8 cellular contexts compared by ENCODE assay signal in genomic region chr16:51982715-51983680, GRCh38.
DNase-seq lines count a peak whose midpoint lies in the region; ATAC-seq, FAIRE-seq and TF ChIP-seq lines count a peak whose summit lies in the region.

No MANE protein-coding gene starts in this region.

- H3K4me2 ChIP-seq in DND-41 (ENCODE audit: insufficient read depth, low read length) (no peak overlapping the region), HCT116 (ENCODE audit: low read length) (no peak overlapping the region)

- H3K27ac ChIP-seq in DND-41 (ENCODE audit: low read length) (no peak overlapping the region), HCT116 (ENCODE audit: low read depth, low read length) (no peak overlapping the region), prostate gland (no peak overlapping the region)

- H3K79me2 ChIP-seq in DND-41 (ENCODE audit: insufficient read depth, low read length) (no peaks in the 10 kb centered on the region), HCT116 (ENCODE audit: insufficient read depth, low read length) (no peaks in the 10 kb centered on the region)

- peak; percentile 49 for DNase-seq in DND-41
- peak; percentile 33 for DNase-seq in HCT116 (ENCODE audit: low read depth, low spot score)
- DNase-seq in NCI-H2029 (lab: John Stamatoyannopoulos, UW), result peak; percentile 51
- DNase-seq in foreskin melanocyte, result peak; percentile 28
- DNase-seq in prostate gland (ENCODE audit: low spot score), result peak; percentile 61

- peak; percentile 85 for TF ChIP-seq CTCF in DND-41 (IDR thresholded peaks at IDR 0.05; ENCODE audit: borderline replicate concordance, extremely low read depth, low read length, poor library complexity, severe bottlenecking)
- TF ChIP-seq CTCF in HCT116 (IDR thresholded peaks at IDR 0.05 in 2 of 3, conservative IDR thresholded peaks at IDR 0.05 in 1 of 3; ENCODE audit: borderline replicate concordance in 1 of 3, insufficient read depth in 1 of 3, low read depth in 2 of 3, low read length in 2 of 3), result peak; percentile 14 to 72 (median 52); a peak in 4 of 6 replicates
- TF ChIP-seq CTCF in prostate gland (IDR thresholded peaks at IDR 0.05), result peak; percentile 42 to 88 (median 81)

- FAIRE-seq in TTC549 (lab: Jason Lieb, UNC), result peak; percentile 92

- TF ChIP-seq RAD21 in HCT116 (IDR thresholded peaks at IDR 0.05; ENCODE audit: low read depth), result peak; percentile 58

- no TSS peak for BruUV-seq in HCT116 (replicated peaks; lab: Mats Ljungman, UMichigan)

- POLR2A ChIA-PET in HCT116 (lab: Charles Lee), result no interaction called here

- intact Hi-C loops in HCT116 (cut with micrococcal nuclease), result loop anchor here (10.0 kb wide), 1 partner anchor 1308 kb away; no protein-coding TSS in a partner anchor
- intact Hi-C loops in prostate gland (cut with DNase I), result loop anchor here (2.0 kb wide), 1 partner anchor 164 kb away; no protein-coding TSS in a partner anchor

- WGBS in prostate gland, result 37% methylated on average over 11 of the region's 11 CpGs

- TF ChIP-seq POLR2A in HCT116 (IDR thresholded peaks at IDR 0.05; ENCODE audit: borderline replicate concordance, extremely low read depth, insufficient read depth, insufficient read length) (no peak), prostate gland (IDR thresholded peaks at IDR 0.05) (no peak)

- H3K9ac ChIP-seq in DND-41 (ENCODE audit: low read depth, low read length) (no peak overlapping the region), HCT116 (ENCODE audit: low read length) (no peak overlapping the region)

- H3K9me2 ChIP-seq in HCT116 (ENCODE audit: insufficient read depth), result no peaks in the 10 kb centered on the region

- H3K4me1 ChIP-seq in DND-41 (ENCODE audit: insufficient read depth, low read length) (no peaks in the 10 kb centered on the region), HCT116 (ENCODE audit: control insufficient read depth in 1 of 2, insufficient read depth in 2 of 2, low read length in 2 of 2) (no peaks in the 10 kb centered on the region), prostate gland (replicated peaks) (no peaks in the 10 kb centered on the region)

- ATAC-seq in DND-41 (ENCODE audit: insufficient read depth, low read depth) (peak; percentile 62), HCT116 (no peak), GM21717 (IDR thresholded peaks at IDR 0.05; ENCODE audit: unreplicated experiment) (no peak), HG02981 (IDR thresholded peaks at IDR 0.05; ENCODE audit: unreplicated experiment) (no peak)

- H4K20me1 ChIP-seq in DND-41 (ENCODE audit: insufficient read depth, low read length) (no peaks in the 10 kb centered on the region), HCT116 (ENCODE audit: insufficient read depth) (no peaks in the 10 kb centered on the region)

- H3K27me3 ChIP-seq in DND-41 (ENCODE audit: insufficient read depth, low read length, poor library complexity), result no peaks in the 10 kb centered on the region
- H3K27me3 ChIP-seq in HCT116 (ENCODE audit: insufficient read depth, low read length), result no peaks in the 10 kb centered on the region
- no peaks in the 10 kb centered on the region for H3K27me3 ChIP-seq in prostate gland (replicated peaks; ENCODE audit: insufficient read depth)

- H3K9me3 ChIP-seq in DND-41 (ENCODE audit: insufficient read depth, low read length, severe bottlenecking), result no peaks in the 10 kb centered on the region
- peaks cover 0 to 30% of the 10 kb centered on the region in 2 experiments; a peak in 1 of 4 replicates for H3K9me3 ChIP-seq in HCT116 (ENCODE audit: control insufficient read depth in 1 of 2, insufficient read depth in 1 of 2, low read depth in 1 of 2, low read length in 2 of 2)
- no peaks in the 10 kb centered on the region for H3K9me3 ChIP-seq in prostate gland

- H2AFZ ChIP-seq in DND-41 (ENCODE audit: low read depth, low read length), result no peak overlapping the region
- no peak overlapping the region for H2AFZ ChIP-seq in HCT116 (ENCODE audit: low read depth, low read length, poor library complexity, severe bottlenecking)

- H3K4me3 ChIP-seq in DND-41 (ENCODE audit: low read depth in 1 of 2, low read length in 2 of 2) (no peak overlapping the region), HCT116 (replicated peaks in 1 of 2; ENCODE audit: low read depth in 1 of 2, low read length in 2 of 2) (no peak overlapping the region), prostate gland (no peak overlapping the region)

- CTCF ChIA-PET in HCT116 (lab: Charles Lee), result interaction anchor here (1.2 kb wide), 1 partner anchor 1177 kb away, joined by 3 read pairs; no protein-coding TSS in a partner anchor

- H3K36me3 ChIP-seq in DND-41 (ENCODE audit: insufficient read depth, low read length) (no peaks in the 10 kb centered on the region), HCT116 (ENCODE audit: control insufficient read depth in 1 of 2, insufficient read depth in 2 of 2, low read length in 2 of 2) (no peaks in the 10 kb centered on the region), prostate gland (no peaks in the 10 kb centered on the region)

- RAD21 ChIA-PET in HCT116 (lab: Charles Lee; ENCODE audit: low non-redundant PET in 1 of 2, low total read pairs in 2 of 2, uncharacterized antibody in 2 of 2, unreplicated experiment in 2 of 2), result no interaction called here

TF ChIP-seq in HCT116, 20 proteins besides CTCF, POLR2A, EP300 and RAD21:
- TF ChIP-seq SP1 (IDR thresholded peaks at IDR 0.05; ENCODE audit: low read depth) (no peak), EZH2phosphoT487 (IDR thresholded peaks at IDR 0.05; ENCODE audit: borderline replicate concordance) (no peak), CEBPB (IDR thresholded peaks at IDR 0.05; ENCODE audit: low read depth) (no peak), EGR1 (IDR thresholded peaks at IDR 0.05; ENCODE audit: low read depth) (no peak), MAX (IDR thresholded peaks at IDR 0.05) (no peak), POLR2AphosphoS5 (IDR thresholded peaks at IDR 0.05; ENCODE audit: low read depth, low read length) (no peak), FOSL1 (IDR thresholded peaks at IDR 0.05; ENCODE audit: low read depth) (no peak), ZFX (IDR thresholded peaks at IDR 0.05) (no peak), REST (IDR thresholded peaks at IDR 0.05; ENCODE audit: low read depth) (no peak), TCF7L2 (IDR thresholded peaks at IDR 0.05; ENCODE audit: borderline replicate concordance, extremely low read depth, insufficient read depth, insufficient read length) (no peak), ZBTB33 (IDR thresholded peaks at IDR 0.05; ENCODE audit: extremely low read depth, insufficient replicate concordance, low read length) (no peak), SIN3A (IDR thresholded peaks at IDR 0.05; ENCODE audit: low read depth) (no peak), JUND (IDR thresholded peaks at IDR 0.05) (no peak), SRF (IDR thresholded peaks at IDR 0.05; ENCODE audit: low read depth) (no peak), EZH2 (IDR thresholded peaks at IDR 0.05) (no peak), CBX3 (IDR thresholded peaks at IDR 0.05; ENCODE audit: low read depth) (no peak)
